Comparison of ENCODE assay signal across 12 cellular contexts in the genomic region with DNA sequence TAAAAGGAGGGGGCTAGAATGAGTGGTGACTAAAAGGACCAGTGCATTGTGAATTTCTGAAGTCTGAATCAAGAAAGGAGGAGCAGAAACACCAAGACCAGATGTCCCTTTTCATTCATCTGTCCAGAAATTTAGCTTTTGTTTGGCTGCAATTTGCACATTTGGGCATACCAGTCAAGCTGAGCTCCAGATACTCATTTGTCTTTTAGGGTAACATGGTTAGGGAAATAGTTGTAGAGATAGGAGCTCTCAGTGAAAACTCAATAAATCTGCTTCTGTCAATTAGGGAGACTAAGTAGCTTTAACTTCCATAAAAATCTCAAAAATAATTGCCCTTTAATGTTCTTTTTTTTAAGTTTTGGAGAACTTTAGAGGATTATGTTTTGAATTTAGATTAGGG. TPM values are rescaled to one million over a fixed set of nuclear protein-coding genes. Genes with fewer than 3 reads are reported as not detected.
DNase-seq lines count a peak whose midpoint lies in the region; ATAC-seq and TF ChIP-seq lines count a peak whose summit lies in the region.
"Had no signal": no experiment of that assay in that cellular context is flagged by ENCODE, and none has a peak within 500 bp of the region (broad histone marks: within the 10 kb centered on the region; RNA-seq: fewer than 3 reads in every experiment).

No MANE protein-coding gene starts in this region.

- no peak overlapping the region for H2AFZ ChIP-seq in smooth muscle cell (ENCODE audit: low read depth)
- H2AFZ ChIP-seq: GM23248 had no signal

- no peaks in the 10 kb centered on the region for H3K9me3 ChIP-seq in smooth muscle cell (replicated peaks; ENCODE audit: low read depth)
- H3K9me3 ChIP-seq in upper lobe of left lung: no peaks in the 10 kb centered on the region
- H3K9me3 ChIP-seq: BLaER1, Caco-2 had no signal

- H3K4me3 Mint-ChIP-seq in brain: peak overlapping the region in 1 of 5 experiments; percentile 19
- no peak overlapping the region for H3K4me3 Mint-ChIP-seq in activated T-cell treated with anti-CD3 and anti-CD28 coated beads, Interleukin-2, amount 50 U/mL, for 72 hours
- H3K4me3 Mint-ChIP-seq in activated CD8-positive, alpha-beta T cell treated with anti-CD3 and anti-CD28 coated beads, Interleukin-2, amount 10 ng/mL, durations not matched to agents 7 days and 5 days: no peak overlapping the region
- H3K4me3 Mint-ChIP-seq: CD8-positive, alpha-beta memory T cell had no signal

- no peaks in the 10 kb centered on the region for H4K20me1 ChIP-seq in smooth muscle cell (ENCODE audit: low read depth)
- H4K20me1 ChIP-seq: BLaER1 had no signal

- DNase-seq in DMS 273 treated with DMSO at 0.1 percent for 48 hours (lab: John Stamatoyannopoulos, UW): peak; percentile 40
- peak; percentile 77 for DNase-seq in NCI-H69 (lab: John Stamatoyannopoulos, UW)
- no peak for DNase-seq in smooth muscle cell (lab: John Stamatoyannopoulos, UW; ENCODE audit: unreplicated experiment)
- no peak for DNase-seq in activated T-cell treated with anti-CD3 and anti-CD28 coated beads, Interleukin-2, amount 50 U/mL, for 72 hours
- no peak for DNase-seq in activated CD8-positive, alpha-beta T cell treated with anti-CD3 and anti-CD28 coated beads, Interleukin-2, amount 10 ng/mL, durations not matched to agents 7 days and 5 days
- DNase-seq in upper lobe of left lung: no peak
- DNase-seq: Caco-2; CD8-positive, alpha-beta memory T cell; GM23248 had no signal

- H3K4me3 ChIP-seq in smooth muscle cell: no peak overlapping the region
- no peak overlapping the region for H3K4me3 ChIP-seq in upper lobe of left lung
- H3K4me3 ChIP-seq: BLaER1, GM23248 had no signal

- TF ChIP-seq CTCF in brain (conservative IDR thresholded peaks at IDR 0.05) (no peak), smooth muscle cell (IDR thresholded peaks at IDR 0.05; ENCODE audit: borderline replicate concordance, insufficient read depth, poor library complexity, severe bottlenecking) (no peak), upper lobe of left lung (IDR thresholded peaks at IDR 0.05) (no peak)

- H3K27ac Mint-ChIP-seq in brain: peak overlapping the region in 4 of 5 experiments; percentile 13 to 71 (median 45)
- no peak overlapping the region for H3K27ac Mint-ChIP-seq in activated T-cell treated with anti-CD3 and anti-CD28 coated beads, Interleukin-2, amount 50 U/mL, for 72 hours
- no peak overlapping the region for H3K27ac Mint-ChIP-seq in activated CD8-positive, alpha-beta T cell treated with anti-CD3 and anti-CD28 coated beads, Interleukin-2, amount 10 ng/mL, durations not matched to agents 7 days and 5 days
- H3K27ac Mint-ChIP-seq: CD8-positive, alpha-beta memory T cell had no signal

- peaks cover 7% of the 10 kb centered on the region for H3K4me1 ChIP-seq in smooth muscle cell (ENCODE audit: low read depth)
- peaks cover 0 to 28% (median 8%) of the 10 kb centered on the region in 4 donors for H3K4me1 ChIP-seq in upper lobe of left lung

- H3K36me3 ChIP-seq in smooth muscle cell (ENCODE audit: low read depth) (no peaks in the 10 kb centered on the region), upper lobe of left lung (no peaks in the 10 kb centered on the region)
- H3K36me3 ChIP-seq: BLaER1 had no signal

- no peaks in the 10 kb centered on the region for H3K79me2 ChIP-seq in smooth muscle cell (ENCODE audit: low read depth)

- no peaks in the 10 kb centered on the region for H3K9me3 Mint-ChIP-seq in brain
- H3K9me3 Mint-ChIP-seq in activated T-cell treated with anti-CD3 and anti-CD28 coated beads, Interleukin-2, amount 50 U/mL, for 72 hours: no peaks in the 10 kb centered on the region
- H3K9me3 Mint-ChIP-seq in activated CD8-positive, alpha-beta T cell treated with anti-CD3 and anti-CD28 coated beads, Interleukin-2, amount 10 ng/mL, durations not matched to agents 7 days and 5 days (ENCODE audit: insufficient read depth): no peaks in the 10 kb centered on the region
- H3K9me3 Mint-ChIP-seq: CD8-positive, alpha-beta memory T cell had no signal

- TF ChIP-seq POLR2A in upper lobe of left lung (IDR thresholded peaks at IDR 0.05): no peak

- H3K27me3 Mint-ChIP-seq in brain: no peaks in the 10 kb centered on the region
- no peaks in the 10 kb centered on the region for H3K27me3 Mint-ChIP-seq in activated T-cell treated with anti-CD3 and anti-CD28 coated beads, Interleukin-2, amount 50 U/mL, for 72 hours (ENCODE audit: low read depth)
- no peaks in the 10 kb centered on the region for H3K27me3 Mint-ChIP-seq in activated CD8-positive, alpha-beta T cell treated with anti-CD3 and anti-CD28 coated beads, Interleukin-2, amount 10 ng/mL, durations not matched to agents 7 days and 5 days (ENCODE audit: low read depth)
- H3K27me3 Mint-ChIP-seq: CD8-positive, alpha-beta memory T cell had no signal

- no peak for ATAC-seq in activated T-cell treated with anti-CD3 and anti-CD28 coated beads, Interleukin-2, amount 50 U/mL, for 72 hours (replicated peaks in 1 of 2)
- no peak for ATAC-seq in activated CD8-positive, alpha-beta T cell treated with anti-CD3 and anti-CD28 coated beads, Interleukin-2, amount 10 ng/mL, durations not matched to agents 7 days and 5 days
- ATAC-seq in upper lobe of left lung (ENCODE audit: low FRiP score in 2 of 2) (no peak), HG03460 (IDR thresholded peaks at IDR 0.05; ENCODE audit: unreplicated experiment) (no peak)

- H3K36me3 Mint-ChIP-seq in brain: no peaks in the 10 kb centered on the region
- H3K36me3 Mint-ChIP-seq in activated T-cell treated with anti-CD3 and anti-CD28 coated beads, Interleukin-2, amount 50 U/mL, for 72 hours (ENCODE audit: insufficient read depth in 2 of 2): no peaks in the 10 kb centered on the region
- no peaks in the 10 kb centered on the region for H3K36me3 Mint-ChIP-seq in activated CD8-positive, alpha-beta T cell treated with anti-CD3 and anti-CD28 coated beads, Interleukin-2, amount 10 ng/mL, durations not matched to agents 7 days and 5 days (ENCODE audit: low read depth)

- TF ChIP-seq EP300 in upper lobe of left lung (IDR thresholded peaks at IDR 0.05): no peak

- H3K27ac ChIP-seq in smooth muscle cell (ENCODE audit: low read depth): no peak overlapping the region
- H3K27ac ChIP-seq in upper lobe of left lung: no peak overlapping the region
- H3K27ac ChIP-seq: BLaER1, GM23248 had no signal

- POLR2A ChIA-PET in activated CD8-positive, alpha-beta T cell treated with anti-CD3 and anti-CD28 coated beads, Interleukin-2, amount 10 ng/mL, durations not matched to agents 7 days and 5 days (lab: Charles Lee): no interaction called here

- H3K4me1 Mint-ChIP-seq in brain: peaks cover 64% of the 10 kb centered on the region
- peaks cover 32% of the 10 kb centered on the region for H3K4me1 Mint-ChIP-seq in activated T-cell treated with anti-CD3 and anti-CD28 coated beads, Interleukin-2, amount 50 U/mL, for 72 hours (ENCODE audit: low read depth)
- H3K4me1 Mint-ChIP-seq in activated CD8-positive, alpha-beta T cell treated with anti-CD3 and anti-CD28 coated beads, Interleukin-2, amount 10 ng/mL, durations not matched to agents 7 days and 5 days (ENCODE audit: low read depth): peaks cover 26% of the 10 kb centered on the region

- no peaks in the 10 kb centered on the region for H3K27me3 ChIP-seq in smooth muscle cell (ENCODE audit: low read depth)
- H3K27me3 ChIP-seq in upper lobe of left lung: no peaks in the 10 kb centered on the region
- H3K27me3 ChIP-seq: BLaER1 had no signal

- no peak overlapping the region for H3K9ac ChIP-seq in smooth muscle cell (ENCODE audit: low read depth)
- H3K9ac ChIP-seq: BLaER1, GM23248 had no signal

- no peaks in the 10 kb centered on the region for H3F3A ChIP-seq in smooth muscle cell (ENCODE audit: low read depth)

- peak overlapping the region; percentile 71 for H3K4me2 ChIP-seq in smooth muscle cell
- H3K4me2 ChIP-seq: BLaER1 had no signal

- CTCF ChIA-PET in activated CD8-positive, alpha-beta T cell treated with anti-CD3 and anti-CD28 coated beads, Interleukin-2, amount 10 ng/mL, durations not matched to agents 7 days and 5 days (lab: Charles Lee): interaction anchor here (0.9 to 1.2 kb wide), 2 partner anchors 88 to 428 kb away, joined by 3 to 7 read pairs; no protein-coding TSS in a partner anchor

RNA-seq across cellular contexts. Expression of gene RPA3, which starts 50.6 kb away (rescaled TPM):
- 57.1 TPM for polyA plus RNA-seq in brain (ENCODE audit: insufficient read depth, low read depth, low replicate concordance)
- total RNA-seq in smooth muscle cell: 27.6 and 37.2 TPM in 2 replicates
- polyA plus RNA-seq in smooth muscle cell: 63.7 and 75.4 TPM in 2 replicates
- total RNA-seq in activated T-cell treated with anti-CD3 and anti-CD28 coated beads, Interleukin-2, amount 50 U/mL, for 72 hours: 100 to 1,000 TPM; 101 to 103 TPM
- 100 to 1,000 TPM; 117 TPM for total RNA-seq in activated CD8-positive, alpha-beta T cell treated with anti-CD3 and anti-CD28 coated beads, Interleukin-2, amount 10 ng/mL, durations not matched to agents 7 days and 5 days
- 10 to 100 TPM in 5 of 6 donors, 1 to 10 TPM in 1; 6.3 to 31.1 (median 19.5) TPM for total RNA-seq in upper lobe of left lung

Comparison
In these comparisons a context has a peak if more than half of its experiments do, and no peak if none do; other contexts are left out.
1. DNase-seq: peak in DMS 273 treated with DMSO at 0.1 percent for 48 hours (single experiment) and NCI-H69 (single experiment); none in smooth muscle cell (single experiment), activated T-cell treated with anti-CD3 and anti-CD28 coated beads, Interleukin-2, amount 50 U/mL, for 72 hours (0 of 2), activated CD8-positive, alpha-beta T cell treated with anti-CD3 and anti-CD28 coated beads, Interleukin-2, amount 10 ng/mL, durations not matched to agents 7 days and 5 days (single experiment) and upper lobe of left lung (0 of 2).
2. H3K27ac Mint-ChIP-seq: peak in brain (4 of 5); none in activated T-cell treated with anti-CD3 and anti-CD28 coated beads, Interleukin-2, amount 50 U/mL, for 72 hours (single experiment) and activated CD8-positive, alpha-beta T cell treated with anti-CD3 and anti-CD28 coated beads, Interleukin-2, amount 10 ng/mL, durations not matched to agents 7 days and 5 days (single experiment).